In the genomic region with DNA sequence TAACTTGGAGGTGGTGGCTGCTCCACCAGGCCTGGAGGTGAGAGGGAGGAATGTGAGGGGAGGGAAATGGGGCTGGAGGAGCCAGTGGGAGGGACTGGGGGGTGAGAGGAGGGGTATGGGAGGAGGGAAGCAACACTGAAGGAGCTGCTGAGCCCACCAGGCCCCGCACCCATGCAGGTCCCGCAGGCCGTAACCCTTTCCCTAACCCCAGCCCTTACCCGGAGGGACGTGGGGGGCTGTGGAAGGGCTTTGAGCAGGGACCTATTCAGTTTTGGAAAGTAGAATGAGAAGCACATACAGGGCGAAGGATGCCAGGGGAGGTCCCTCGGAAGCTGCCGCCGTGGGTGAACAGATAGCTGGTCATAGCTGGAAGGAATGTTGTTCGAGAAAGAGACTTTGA, we compare ENCODE assay signal across 30 cellular contexts. TPM values are rescaled to one million over a fixed set of nuclear protein-coding genes. Genes with fewer than 3 reads are reported as not detected.
"Had no signal": no experiment of that assay in that cellular context is flagged by ENCODE, and none has a peak within 500 bp of the region (broad histone marks: within the 10 kb centered on the region; RNA-seq: fewer than 3 reads in every experiment).

No MANE protein-coding gene starts in this region.

- H3K27me3 ChIP-seq: neural progenitor cell, right atrium auricular region, stomach, vagina had no signal

- ATAC-seq: mucosa of descending colon, T-cell, WTC11 had no signal

- H3K4me1 ChIP-seq: neural progenitor cell, prostate gland had no signal

- H2AFZ ChIP-seq: neural progenitor cell had no signal

- H3K36me3 Mint-ChIP-seq: activated naive CD8-positive, alpha-beta T cell treated with anti-CD3 and anti-CD28 coated beads, Interleukin-2, amount 10 ng/mL, durations not matched to agents 7 days and 5 days; naive B cell; neural progenitor cell; WTC11 had no signal

- H3K4me3 Mint-ChIP-seq: activated naive CD8-positive, alpha-beta T cell treated with anti-CD3 and anti-CD28 coated beads, Interleukin-2, amount 10 ng/mL, durations not matched to agents 7 days and 5 days; activated T-cell treated with anti-CD3 and anti-CD28 coated beads, Interleukin-2, amount 50 U/mL, for 24 hours; naive B cell; neural progenitor cell; T-cell; WTC11 had no signal

- H3K4me2 ChIP-seq: neural progenitor cell had no signal

- DNase-seq: activated CD4-positive, alpha-beta T cell treated with anti-CD3 and anti-CD28 coated beads, Interleukin-2, amount 50 U/mL, for 4 hours; activated CD8-positive, alpha-beta memory T cell treated with anti-CD3 and anti-CD28 coated beads for 24 hours; activated CD8-positive, alpha-beta memory T cell treated with anti-CD3 and anti-CD28 coated beads, Interleukin-2, amount 50 U/mL, for 4 hours; activated naive CD4-positive, alpha-beta T cell treated with Interleukin-2 at 50 U/mL for 16 hours; activated naive CD8-positive, alpha-beta T cell treated with anti-CD3 and anti-CD28 coated beads, Interleukin-2, amount 10 ng/mL, durations not matched to agents 7 days and 5 days; activated T-cell treated with anti-CD3 and anti-CD28 coated beads, Interleukin-2, amount 50 U/mL, for 24 hours; amniotic stem cell; cerebellar nuclear complex; head of caudate nucleus; hypothalamus; mesendoderm; naive B cell; stimulated activated CD4-positive, alpha-beta T cell treated with anti-CD3 and anti-CD28 coated beads, Interleukin-1b, Interleukin-23, amount 100 ng/mL, for 48 hours; stomach; T-cell; T1000; trophoblast cell had no signal

- H3K27me3 Mint-ChIP-seq: activated naive CD8-positive, alpha-beta T cell treated with anti-CD3 and anti-CD28 coated beads, Interleukin-2, amount 10 ng/mL, durations not matched to agents 7 days and 5 days; activated T-cell treated with anti-CD3 and anti-CD28 coated beads, Interleukin-2, amount 50 U/mL, for 24 hours; T-cell had no signal

- H3K9me3 ChIP-seq: mucosa of descending colon, prostate gland, right atrium auricular region, stomach, vagina had no signal

- H3K27ac ChIP-seq: neural progenitor cell, prostate gland, right atrium auricular region, stomach, vagina had no signal

- H3K27ac Mint-ChIP-seq: activated naive CD8-positive, alpha-beta T cell treated with anti-CD3 and anti-CD28 coated beads, Interleukin-2, amount 10 ng/mL, durations not matched to agents 7 days and 5 days; activated T-cell treated with anti-CD3 and anti-CD28 coated beads, Interleukin-2, amount 50 U/mL, for 24 hours; activated T-helper 2 cell treated with anti-CD3 and anti-CD28 coated beads, Interferon-gamma antibody, Interleukin-2, Interleukin-4, amounts not matched to agents 10 μg/mL and 5 μg/mL and 100 μg/mL, durations not matched to agents 14 hours and 24 hours and 36 hours; naive B cell; neural progenitor cell; T-cell; WTC11 had no signal

- H3K36me3 ChIP-seq: neural progenitor cell, prostate gland, vagina had no signal

- H3K9me3 Mint-ChIP-seq: activated naive CD8-positive, alpha-beta T cell treated with anti-CD3 and anti-CD28 coated beads, Interleukin-2, amount 10 ng/mL, durations not matched to agents 7 days and 5 days; activated T-cell treated with anti-CD3 and anti-CD28 coated beads, Interleukin-2, amount 50 U/mL, for 24 hours; activated T-helper 2 cell treated with anti-CD3 and anti-CD28 coated beads, Interferon-gamma antibody, Interleukin-2, Interleukin-4, amounts not matched to agents 10 μg/mL and 5 μg/mL and 100 μg/mL, durations not matched to agents 14 hours and 24 hours and 36 hours; neural progenitor cell; T-cell; WTC11 had no signal

- H3K9ac ChIP-seq: neural progenitor cell had no signal

- H3K4me3 ChIP-seq: mucosa of descending colon, neural progenitor cell, prostate gland, right atrium auricular region, skin epidermis, stomach, vagina had no signal

- H3K4me1 Mint-ChIP-seq: naive B cell had no signal

RNA-seq across cellular contexts. Expression of a gene that starts 33.9 kb away (rescaled TPM):
- total RNA-seq: bronchial epithelial cell, epithelial cell of proximal tubule, frontal cortex, osteocyte, right atrium auricular region, stomach, temporal lobe, vagina had no signal

RNA-seq across cellular contexts. Expression of a gene that starts 53.7 kb away (rescaled TPM):
- total RNA-seq: activated naive CD8-positive, alpha-beta T cell treated with anti-CD3 and anti-CD28 coated beads, Interleukin-2, amount 10 ng/mL, durations not matched to agents 7 days and 5 days; activated T-helper 2 cell treated with anti-CD3 and anti-CD28 coated beads, Interferon-gamma antibody, Interleukin-2, Interleukin-4, amounts not matched to agents 10 μg/mL and 5 μg/mL and 100 μg/mL, durations not matched to agents 14 hours and 24 hours and 36 hours; bronchial epithelial cell; epithelial cell of proximal tubule; frontal cortex; osteocyte; right atrium auricular region; stomach; T-cell; vagina had no signal
